Comparison of ENCODE assay signal across 1 cellular context in the genomic region with DNA sequence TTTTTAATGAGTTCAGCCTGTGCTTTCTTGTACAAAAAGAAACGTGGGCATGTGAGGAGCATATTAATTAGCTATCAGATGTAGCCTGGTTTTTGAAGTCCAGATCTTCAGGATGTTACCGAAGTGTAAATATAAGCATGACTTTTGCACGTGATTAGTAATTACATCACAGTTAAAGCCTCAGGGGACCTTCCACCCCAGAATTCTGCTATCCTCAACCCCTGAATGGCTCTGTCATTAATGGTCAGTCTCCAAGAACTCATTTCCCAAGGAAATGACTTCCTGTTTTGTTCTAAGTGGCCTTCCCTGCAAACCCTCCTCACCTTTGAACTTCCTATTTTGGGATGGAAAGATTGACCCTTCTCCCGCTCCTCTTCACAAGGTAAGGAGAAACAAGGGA.
TF ChIP-seq lines count a peak whose summit lies in the region.

No MANE protein-coding gene starts in this region.

TF ChIP-seq in K562, 482 proteins besides CTCF, POLR2A, EP300 and RAD21:
- TF ChIP-seq, protein P1, sequence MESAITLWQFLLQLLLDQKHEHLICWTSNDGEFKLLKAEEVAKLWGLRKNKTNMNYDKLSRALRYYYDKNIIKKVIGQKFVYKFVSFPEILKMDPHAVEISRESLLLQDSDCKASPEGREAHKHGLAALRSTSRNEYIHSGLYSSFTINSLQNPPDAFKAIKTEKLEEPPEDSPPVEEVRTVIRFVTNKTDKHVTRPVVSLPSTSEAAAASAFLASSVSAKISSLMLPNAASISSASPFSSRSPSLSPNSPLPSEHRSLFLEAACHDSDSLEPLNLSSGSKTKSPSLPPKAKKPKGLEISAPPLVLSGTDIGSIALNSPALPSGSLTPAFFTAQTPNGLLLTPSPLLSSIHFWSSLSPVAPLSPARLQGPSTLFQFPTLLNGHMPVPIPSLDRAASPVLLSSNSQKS (CRISPR knock-in tag; IDR thresholded peaks at IDR 0.05): no peak
- TF ChIP-seq SPI1 (IDR thresholded peaks at IDR 0.05; ENCODE audit: borderline replicate concordance, low read depth, low read length): peak; percentile 29; the same call in 1 of the 2 replicates
